ENCODE assay signal across 23 cellular contexts in the genomic region with DNA sequence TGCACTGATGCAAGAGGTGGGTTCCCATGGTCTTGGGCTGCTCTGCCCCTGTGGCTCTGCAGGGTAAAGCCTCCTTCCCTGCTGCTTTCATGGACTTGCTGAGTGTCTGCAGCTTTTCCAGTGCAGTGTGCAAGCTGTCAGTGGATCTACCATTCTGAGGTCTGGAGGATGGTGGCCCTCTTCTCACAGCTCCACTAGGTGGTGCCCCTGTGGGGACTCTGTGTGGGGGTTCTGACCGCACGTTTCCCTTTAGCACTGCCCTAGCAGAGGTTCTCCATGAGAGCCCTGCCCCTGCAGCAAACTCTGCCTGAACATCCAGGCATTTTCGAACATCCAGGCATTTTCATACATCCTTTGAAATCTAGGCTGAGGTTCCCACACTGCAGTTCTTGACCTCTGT.
DNase-seq lines count a peak whose midpoint lies in the region; TF ChIP-seq lines count a peak whose summit lies in the region.
"Had no signal": no experiment of that assay in that cellular context is flagged by ENCODE, and none has a peak within 500 bp of the region (broad histone marks: within the 10 kb centered on the region; RNA-seq: fewer than 3 reads in every experiment).

No MANE protein-coding gene starts in this region.

- no peak overlapping the region for H2AFZ ChIP-seq in smooth muscle cell (ENCODE audit: low read depth)

- H4K20me1 ChIP-seq in smooth muscle cell (ENCODE audit: low read depth) = no peaks in the 10 kb centered on the region
- H4K20me1 ChIP-seq: BLaER1 treated with 17β-estradiol and CSF1 and Interleukin-3, amounts not matched to agents 10 nM and 100 nM had no signal

- no peaks in the 10 kb centered on the region for H3F3A ChIP-seq in smooth muscle cell (ENCODE audit: low read depth)

- 92% methylated on average over 3 of the region's 3 CpGs for WGBS in smooth muscle cell (ENCODE audit: low lambda C conversion rate)

- no peak overlapping the region for H3K27ac Mint-ChIP-seq in nephron progenitor cell
- H3K27ac Mint-ChIP-seq: CD8-positive, alpha-beta T cell had no signal

- DNase-seq in G401 (ENCODE audit: low spot score) (peak; percentile 5), NAMALWA (ENCODE audit: low spot score) (peak; percentile 11), WERI-Rb-1 (peak; percentile 28), nephron progenitor cell (peak; percentile 1), HK-2 (ENCODE audit: unreplicated experiment) (no peak), NK-92 (lab: John Stamatoyannopoulos, UW; ENCODE audit: unreplicated experiment) (no peak), smooth muscle cell (lab: John Stamatoyannopoulos, UW; ENCODE audit: unreplicated experiment) (no peak)
- no peak for DNase-seq in stimulated activated CD4-positive, alpha-beta T cell treated with anti-CD3 and anti-CD28 coated beads, Interleukin-12 subunit alpha, Interleukin-12 subunit beta, amount 100 ng/mL, for 4 hours
- DNase-seq: CD8-positive, alpha-beta T cell; GDM1; GOT3; MM.1S; NCI-H1092 treated with DMSO at 0.1 percent for 48 hours; NCI-H1436 treated with DMSO at 0.1 percent for 48 hours; NCI-H2171; NCI-H524 treated with DMSO at 0.1 percent for 48 hours; PC-3; SHP77 treated with DMSO at 0.1 percent for 48 hours; SK-N-SH had no signal

- no peaks in the 10 kb centered on the region for H3K9me3 Mint-ChIP-seq in nephron progenitor cell
- H3K9me3 Mint-ChIP-seq: CD8-positive, alpha-beta T cell had no signal

- H3K4me3 Mint-ChIP-seq in nephron progenitor cell = no peak overlapping the region
- H3K4me3 Mint-ChIP-seq: CD8-positive, alpha-beta T cell had no signal

- 0 out of 2 replicates have a peak, but pooled peaks have one; percentile 26 for TF ChIP-seq CTCF in WERI-Rb-1 (IDR thresholded peaks at IDR 0.05; ENCODE audit: low read depth, low read length)
- no peak for TF ChIP-seq CTCF in nephron progenitor cell (IDR thresholded peaks at IDR 0.05)
- TF ChIP-seq CTCF in smooth muscle cell (IDR thresholded peaks at IDR 0.05; ENCODE audit: borderline replicate concordance, insufficient read depth, poor library complexity, severe bottlenecking) = no peak

- no peaks in the 10 kb centered on the region for H3K36me3 ChIP-seq in WERI-Rb-1
- H3K36me3 ChIP-seq in smooth muscle cell (ENCODE audit: low read depth) = no peaks in the 10 kb centered on the region
- H3K36me3 ChIP-seq: BLaER1 treated with 17β-estradiol and CSF1 and Interleukin-3, amounts not matched to agents 10 nM and 100 nM had no signal

- no peak overlapping the region for H3K4me2 ChIP-seq in smooth muscle cell
- H3K4me2 ChIP-seq: BLaER1 treated with 17β-estradiol and CSF1 and Interleukin-3, amounts not matched to agents 10 nM and 100 nM; SK-N-SH had no signal

- no peaks in the 10 kb centered on the region for H3K9me3 ChIP-seq in WERI-Rb-1 (ENCODE audit: severe bottlenecking)
- no peaks in the 10 kb centered on the region for H3K9me3 ChIP-seq in smooth muscle cell (replicated peaks; ENCODE audit: low read depth)
- H3K9me3 ChIP-seq: BLaER1 treated with 17β-estradiol and CSF1 and Interleukin-3, amounts not matched to agents 10 nM and 100 nM; SK-N-SH had no signal

- peaks cover 7% of the 10 kb centered on the region for H3K4me1 ChIP-seq in smooth muscle cell (ENCODE audit: low read depth)
- H3K4me1 ChIP-seq: BLaER1 treated with 17β-estradiol and CSF1 and Interleukin-3, amounts not matched to agents 10 nM and 100 nM had no signal

- no peaks in the 10 kb centered on the region for H3K36me3 Mint-ChIP-seq in nephron progenitor cell (ENCODE audit: low read depth)
- H3K36me3 Mint-ChIP-seq: CD8-positive, alpha-beta T cell had no signal

- no peaks in the 10 kb centered on the region for H3K79me2 ChIP-seq in smooth muscle cell (ENCODE audit: low read depth)

- in situ Hi-C loops in G401 (cut with HindIII; ENCODE audit: low sequenced_read_pairs) = no loop called here

- H3K27me3 Mint-ChIP-seq in nephron progenitor cell (ENCODE audit: low read depth, poor library complexity) = no peaks in the 10 kb centered on the region

- H3K27ac ChIP-seq in WERI-Rb-1 = no peak overlapping the region
- no peak overlapping the region for H3K27ac ChIP-seq in smooth muscle cell (ENCODE audit: low read depth)
- H3K27ac ChIP-seq: BLaER1 treated with 17β-estradiol and CSF1 and Interleukin-3, amounts not matched to agents 10 nM and 100 nM; HL-60; RWPE1 had no signal

- no peaks in the 10 kb centered on the region for H3K27me3 ChIP-seq in WERI-Rb-1 (ENCODE audit: insufficient read depth, low read depth, severe bottlenecking)
- H3K27me3 ChIP-seq in smooth muscle cell (ENCODE audit: low read depth) = no peaks in the 10 kb centered on the region
- H3K27me3 ChIP-seq: BLaER1 treated with 17β-estradiol and CSF1 and Interleukin-3, amounts not matched to agents 10 nM and 100 nM had no signal

- H3K9ac ChIP-seq in smooth muscle cell (ENCODE audit: low read depth) = no peak overlapping the region
- H3K9ac ChIP-seq: BLaER1 treated with 17β-estradiol and CSF1 and Interleukin-3, amounts not matched to agents 10 nM and 100 nM; SK-N-SH had no signal

- H3K4me3 ChIP-seq in WERI-Rb-1 (ENCODE audit: low read depth, low read length) (no peak overlapping the region), smooth muscle cell (no peak overlapping the region)
- H3K4me3 ChIP-seq: BLaER1 treated with 17β-estradiol and CSF1 and Interleukin-3, amounts not matched to agents 10 nM and 100 nM; K562 had no signal

- no peaks in the 10 kb centered on the region for H3K4me1 Mint-ChIP-seq in nephron progenitor cell

Comparison
In these comparisons a context has a peak if more than half of its experiments do, and no peak if none do; other contexts are left out.
1. DNase-seq: peak in G401 (single experiment), NAMALWA (single experiment), WERI-Rb-1 (single experiment) and nephron progenitor cell (single experiment); none in HK-2 (single experiment), NK-92 (single experiment), stimulated activated CD4-positive, alpha-beta T cell treated with anti-CD3 and anti-CD28 coated beads, Interleukin-12 subunit alpha, Interleukin-12 subunit beta, amount 100 ng/mL, for 4 hours (single experiment) and smooth muscle cell (single experiment).